17 cellular contexts compared by ENCODE assay signal in the genomic region with DNA sequence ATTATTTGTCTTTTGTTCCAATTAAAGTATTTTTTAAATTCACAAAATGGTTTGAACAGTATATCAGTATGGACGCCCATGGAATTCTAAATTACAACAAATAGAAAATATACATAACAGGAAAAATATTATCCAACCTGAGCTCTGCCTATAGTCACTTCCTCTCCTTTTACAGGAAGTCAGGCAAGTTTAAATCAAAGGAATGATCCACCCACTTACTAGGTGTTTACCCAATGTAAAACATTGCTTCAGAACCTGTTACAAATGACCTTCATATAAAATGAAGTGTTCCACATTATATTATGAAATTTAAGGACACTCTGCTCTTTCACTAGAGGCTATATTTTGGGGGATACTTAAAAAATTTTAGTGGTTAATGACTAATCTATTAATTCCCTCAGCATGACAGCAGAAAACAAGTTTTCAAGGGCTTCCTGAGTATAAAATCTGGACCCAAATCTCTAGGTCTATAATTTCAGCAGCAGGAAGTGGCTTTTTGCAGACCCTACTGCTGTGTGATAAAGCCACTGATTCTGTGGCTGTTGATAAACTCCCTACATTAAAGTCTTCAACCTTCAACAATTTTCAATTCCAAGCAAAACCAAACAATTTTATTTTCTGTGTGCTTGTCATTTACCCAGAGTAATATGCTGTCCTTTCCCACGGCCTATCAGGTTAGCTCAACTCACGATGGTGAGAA.
DNase-seq lines count a peak whose midpoint lies in the region; ATAC-seq and TF ChIP-seq lines count a peak whose summit lies in the region.
"Had no signal": no experiment of that assay in that cellular context is flagged by ENCODE, and none has a peak within 500 bp of the region (broad histone marks: within the 10 kb centered on the region; RNA-seq: fewer than 3 reads in every experiment).

No MANE protein-coding gene starts in this region.

- no peaks in the 10 kb centered on the region for H3K27me3 ChIP-seq in naive thymus-derived CD4-positive, alpha-beta T cell (ENCODE audit: control insufficient read depth in 2 of 2, insufficient read depth in 2 of 2, low read length in 2 of 2)

- H3K9me3 ChIP-seq in naive thymus-derived CD4-positive, alpha-beta T cell (ENCODE audit: control insufficient read depth in 2 of 3, low read length in 3 of 3): no peaks in the 10 kb centered on the region

- H3K27ac Mint-ChIP-seq in activated naive CD4-positive, alpha-beta T cell treated with anti-CD3 and anti-CD28 coated beads, Interleukin-2, amount 50 U/mL, for 24 hours: no peak overlapping the region
- no peak overlapping the region for H3K27ac Mint-ChIP-seq in activated naive CD4-positive, alpha-beta T cell treated with anti-CD3 and anti-CD28 coated beads for 36 hours
- H3K27ac Mint-ChIP-seq in activated CD8-positive, alpha-beta T cell treated with anti-CD3 and anti-CD28 coated beads for 36 hours: peak overlapping the region; percentile 73
- peak overlapping the region in 8 of 9 donors; percentile 26 to 77 (median 52) for H3K27ac Mint-ChIP-seq in naive thymus-derived CD4-positive, alpha-beta T cell

- CTCF ChIA-PET in activated naive CD4-positive, alpha-beta T cell treated with anti-CD3 and anti-CD28 coated beads for 36 hours (lab: Charles Lee): no interaction called here
- CTCF ChIA-PET in activated CD8-positive, alpha-beta T cell treated with anti-CD3 and anti-CD28 coated beads for 36 hours (lab: Charles Lee): no interaction called here
- CTCF ChIA-PET in naive thymus-derived CD4-positive, alpha-beta T cell (lab: Charles Lee): no interaction called here

- H3K36me3 ChIP-seq in naive thymus-derived CD4-positive, alpha-beta T cell (ENCODE audit: control insufficient read depth in 2 of 3, insufficient read depth in 3 of 3, low read length in 3 of 3): no peaks in the 10 kb centered on the region

- peak; percentile 58 for ATAC-seq in activated CD8-positive, alpha-beta T cell treated with anti-CD3 and anti-CD28 coated beads for 36 hours
- no peak for ATAC-seq in naive thymus-derived CD4-positive, alpha-beta T cell

- H3K27me3 Mint-ChIP-seq in activated naive CD4-positive, alpha-beta T cell treated with anti-CD3 and anti-CD28 coated beads, Interleukin-2, amount 50 U/mL, for 24 hours: no peaks in the 10 kb centered on the region
- H3K27me3 Mint-ChIP-seq in activated naive CD4-positive, alpha-beta T cell treated with anti-CD3 and anti-CD28 coated beads for 36 hours (ENCODE audit: low read depth): no peaks in the 10 kb centered on the region
- peaks cover 2% of the 10 kb centered on the region for H3K27me3 Mint-ChIP-seq in activated CD8-positive, alpha-beta T cell treated with anti-CD3 and anti-CD28 coated beads for 36 hours
- H3K27me3 Mint-ChIP-seq in naive thymus-derived CD4-positive, alpha-beta T cell: peaks cover 0 to 5% (median 0%) of the 10 kb centered on the region in 5 donors

- no peak overlapping the region for H3K4me3 ChIP-seq in Jurkat, Clone E6-1 (ENCODE audit: low read length)
- H3K4me3 ChIP-seq in naive thymus-derived CD4-positive, alpha-beta T cell (ENCODE audit: low read length): no peak overlapping the region
- H3K4me3 ChIP-seq: GM23248 had no signal

- no peak for TF ChIP-seq CTCF in activated CD8-positive, alpha-beta T cell treated with anti-CD3 and anti-CD28 coated beads for 36 hours (IDR thresholded peaks at IDR 0.05)

- H3K4me1 Mint-ChIP-seq in activated naive CD4-positive, alpha-beta T cell treated with anti-CD3 and anti-CD28 coated beads, Interleukin-2, amount 50 U/mL, for 24 hours: peaks cover 31% of the 10 kb centered on the region
- H3K4me1 Mint-ChIP-seq in activated naive CD4-positive, alpha-beta T cell treated with anti-CD3 and anti-CD28 coated beads for 36 hours (ENCODE audit: low read depth): peaks cover 30% of the 10 kb centered on the region
- H3K4me1 Mint-ChIP-seq in activated CD8-positive, alpha-beta T cell treated with anti-CD3 and anti-CD28 coated beads for 36 hours (ENCODE audit: low read depth): peaks cover 30% of the 10 kb centered on the region
- peaks cover 9 to 31% (median 20%) of the 10 kb centered on the region in 7 donors for H3K4me1 Mint-ChIP-seq in naive thymus-derived CD4-positive, alpha-beta T cell

- H3K4me1 ChIP-seq in naive thymus-derived CD4-positive, alpha-beta T cell (ENCODE audit: control insufficient read depth in 2 of 2, insufficient read depth in 2 of 2, low read length in 2 of 2): peaks cover 0 to 11% of the 10 kb centered on the region in 2 donors

- POLR2A ChIA-PET in activated CD8-positive, alpha-beta T cell treated with anti-CD3 and anti-CD28 coated beads for 36 hours (lab: Charles Lee): no interaction called here
- POLR2A ChIA-PET in naive thymus-derived CD4-positive, alpha-beta T cell (lab: Charles Lee): no interaction called here

- peak overlapping the region; percentile 58 for H3K4me3 Mint-ChIP-seq in activated naive CD4-positive, alpha-beta T cell treated with anti-CD3 and anti-CD28 coated beads, Interleukin-2, amount 50 U/mL, for 24 hours
- no peak overlapping the region for H3K4me3 Mint-ChIP-seq in activated naive CD4-positive, alpha-beta T cell treated with anti-CD3 and anti-CD28 coated beads for 36 hours
- H3K4me3 Mint-ChIP-seq in activated CD8-positive, alpha-beta T cell treated with anti-CD3 and anti-CD28 coated beads for 36 hours: no peak overlapping the region
- peak overlapping the region in 7 of 10 donors; percentile 17 to 66 (median 46) for H3K4me3 Mint-ChIP-seq in naive thymus-derived CD4-positive, alpha-beta T cell

- no peaks in the 10 kb centered on the region for H3K9me3 Mint-ChIP-seq in activated naive CD4-positive, alpha-beta T cell treated with anti-CD3 and anti-CD28 coated beads, Interleukin-2, amount 50 U/mL, for 24 hours
- H3K9me3 Mint-ChIP-seq in activated naive CD4-positive, alpha-beta T cell treated with anti-CD3 and anti-CD28 coated beads for 36 hours: no peaks in the 10 kb centered on the region
- H3K9me3 Mint-ChIP-seq in activated CD8-positive, alpha-beta T cell treated with anti-CD3 and anti-CD28 coated beads for 36 hours: no peaks in the 10 kb centered on the region
- H3K9me3 Mint-ChIP-seq in naive thymus-derived CD4-positive, alpha-beta T cell: peaks cover 0 to 2% (median 0%) of the 10 kb centered on the region in 11 donors

- intact Hi-C loops in activated naive CD4-positive, alpha-beta T cell treated with anti-CD3 and anti-CD28 coated beads for 36 hours (cut with micrococcal nuclease): no loop called here
- intact Hi-C loops in activated CD8-positive, alpha-beta T cell treated with anti-CD3 and anti-CD28 coated beads for 36 hours (cut with micrococcal nuclease): no loop called here
- intact Hi-C loops in naive thymus-derived CD4-positive, alpha-beta T cell (cut with micrococcal nuclease): no loop called here

- H3K27ac ChIP-seq in naive thymus-derived CD4-positive, alpha-beta T cell (ENCODE audit: low read depth, low read length): no peak overlapping the region
- H3K27ac ChIP-seq: GM23248 had no signal

- no peaks in the 10 kb centered on the region for H3K36me3 Mint-ChIP-seq in activated naive CD4-positive, alpha-beta T cell treated with anti-CD3 and anti-CD28 coated beads, Interleukin-2, amount 50 U/mL, for 24 hours
- H3K36me3 Mint-ChIP-seq in activated naive CD4-positive, alpha-beta T cell treated with anti-CD3 and anti-CD28 coated beads for 36 hours (ENCODE audit: low read depth): no peaks in the 10 kb centered on the region
- H3K36me3 Mint-ChIP-seq in activated CD8-positive, alpha-beta T cell treated with anti-CD3 and anti-CD28 coated beads for 36 hours (ENCODE audit: low read depth): peaks cover 2% of the 10 kb centered on the region
- peaks cover 0 to 2% (median 0%) of the 10 kb centered on the region in 5 donors for H3K36me3 Mint-ChIP-seq in naive thymus-derived CD4-positive, alpha-beta T cell

- no peak for DNase-seq in activated naive CD4-positive, alpha-beta T cell treated with anti-CD3 and anti-CD28 coated beads for 36 hours
- DNase-seq in Jurkat, Clone E6-1 (ENCODE audit: low read depth, low spot score): peak; percentile 3
- DNase-seq in activated CD8-positive, alpha-beta T cell treated with anti-CD3 and anti-CD28 coated beads for 36 hours: no peak
- DNase-seq in naive thymus-derived CD4-positive, alpha-beta T cell: peak in 1 of 9 donors; percentile 0
- DNase-seq in NCI-H446 (lab: John Stamatoyannopoulos, UW): no peak
- DNase-seq in OCI-M2 (lab: John Stamatoyannopoulos, UW; ENCODE audit: unreplicated experiment): no peak
- DNase-seq in putamen (ENCODE audit: low spot score): no peak
- DNase-seq: AML-193, GF-D8, GM23248, KBM-7, NCI-H1092 treated with DMSO at 0.1 percent for 48 hours, NCI-H1694 treated with DMSO at 0.1 percent for 48 hours, NCI-H446 treated with DMSO at 0.1 percent for 48 hours, NCI-H748 treated with DMSO at 0.1 percent for 48 hours, Right ventricle myocardium superior had no signal

Comparison
In these comparisons a context has a peak if more than half of its experiments do, and no peak if none do; other contexts are left out.
1. H3K4me3 Mint-ChIP-seq: peak in activated naive CD4-positive, alpha-beta T cell treated with anti-CD3 and anti-CD28 coated beads, Interleukin-2, amount 50 U/mL, for 24 hours (single experiment) and naive thymus-derived CD4-positive, alpha-beta T cell (7 of 10); none in activated naive CD4-positive, alpha-beta T cell treated with anti-CD3 and anti-CD28 coated beads for 36 hours (single experiment) and activated CD8-positive, alpha-beta T cell treated with anti-CD3 and anti-CD28 coated beads for 36 hours (single experiment).
2. H3K27ac Mint-ChIP-seq: peak in activated CD8-positive, alpha-beta T cell treated with anti-CD3 and anti-CD28 coated beads for 36 hours (single experiment) and naive thymus-derived CD4-positive, alpha-beta T cell (8 of 9); none in activated naive CD4-positive, alpha-beta T cell treated with anti-CD3 and anti-CD28 coated beads, Interleukin-2, amount 50 U/mL, for 24 hours (single experiment) and activated naive CD4-positive, alpha-beta T cell treated with anti-CD3 and anti-CD28 coated beads for 36 hours (single experiment).